32 cellular contexts compared by ENCODE assay signal in genomic region chr11:122330466-122330865, GRCh38.
"Had no signal": no experiment of that assay in that cellular context is flagged by ENCODE, and none has a peak within 500 bp of the region (broad histone marks: within the 10 kb centered on the region; RNA-seq: fewer than 3 reads in every experiment).

No MANE protein-coding gene starts in this region.

- H3K4me1 ChIP-seq: body of pancreas, breast epithelium, Peyer's patch, SJSA1 had no signal

- H3K27me3 Mint-ChIP-seq: activated CD4-positive, alpha-beta memory T cell treated with anti-CD3 and anti-CD28 coated beads, Interleukin-2, amount 10 ng/mL, durations not matched to agents 7 days and 5 days had no signal

- H3K4me3 Mint-ChIP-seq: activated CD4-positive, alpha-beta memory T cell treated with anti-CD3 and anti-CD28 coated beads, Interleukin-2, amount 10 ng/mL, durations not matched to agents 7 days and 5 days; activated naive CD8-positive, alpha-beta T cell treated with anti-CD3 and anti-CD28 coated beads for 36 hours; activated T-cell treated with anti-CD3 and anti-CD28 coated beads, Interleukin-2, amount 50 U/mL, for 72 hours; activated T-helper 17 cell treated with anti-CD3 and anti-CD28 coated beads, Interleukin-2, amount 50 U/mL, for 72 hours; T-helper 1 cell treated with Interleukin-12 subunit alpha and Interleukin-12 subunit beta and Interleukin-4 antibody, amounts not matched to agents 30 μg/mL and 1 μg/mL, for 36 hours; T-helper 2 cell treated with Interferon-gamma antibody and Interleukin-4, amounts not matched to agents 5 μg/mL and 100 μg/mL, for 36 hours had no signal

- H3K9me3 ChIP-seq: body of pancreas, breast epithelium, Peyer's patch, SJSA1 had no signal

- H3K4me1 Mint-ChIP-seq: activated CD4-positive, alpha-beta memory T cell treated with anti-CD3 and anti-CD28 coated beads, Interleukin-2, amount 10 ng/mL, durations not matched to agents 7 days and 5 days; activated naive CD8-positive, alpha-beta T cell treated with anti-CD3 and anti-CD28 coated beads for 36 hours; activated T-helper 17 cell treated with anti-CD3 and anti-CD28 coated beads, Interleukin-2, amount 50 U/mL, for 72 hours had no signal

- H3K36me3 Mint-ChIP-seq: activated naive CD8-positive, alpha-beta T cell treated with anti-CD3 and anti-CD28 coated beads for 36 hours had no signal

- DNase-seq: activated CD4-positive, alpha-beta memory T cell treated with anti-CD3 and anti-CD28 coated beads, Interleukin-2, amount 10 ng/mL, durations not matched to agents 7 days and 5 days; activated CD4-positive, alpha-beta T cell treated with anti-CD3 and anti-CD28 coated beads for 1 hour; activated CD4-positive, alpha-beta T cell treated with anti-CD3 and anti-CD28 coated beads for 48 hours; activated CD4-positive, CD25-positive, alpha-beta regulatory T cell; activated CD8-positive, alpha-beta memory T cell treated with anti-CD3 and anti-CD28 coated beads for 24 hours; activated effector memory CD4-positive, alpha-beta T cell treated with anti-CD3 and anti-CD28 coated beads, Interleukin-2, amount 50 U/mL, for 16 hours; activated naive CD4-positive, alpha-beta T cell; activated naive CD4-positive, alpha-beta T cell treated with anti-CD3 and anti-CD28 coated beads, Interleukin-2, amount 50 U/mL, for 16 hours; activated naive CD8-positive, alpha-beta T cell treated with anti-CD3 and anti-CD28 coated beads for 36 hours; activated T-cell treated with anti-CD3 and anti-CD28 coated beads, Interleukin-2, amount 50 U/mL, for 1 hour; activated T-cell treated with anti-CD3 and anti-CD28 coated beads, Interleukin-2, amount 50 U/mL, for 72 hours; body of pancreas; NCI-H1048; NCI-H1105 treated with DMSO at 0.1 percent for 48 hours; NCI-H1436; NCI-H1694; NCI-H1930; NCI-H2081 treated with DMSO at 0.1 percent for 48 hours; NCI-H345; NCI-H526 treated with DMSO at 0.1 percent for 48 hours; NK-92 treated with Interleukin-12 subunit alpha and Interleukin-12 subunit beta, amount 100 ng/mL, for 24 hours; PC-3; Peyer's patch; RPMI8226; SHP77 treated with DMSO at 0.1 percent for 48 hours; WERI-Rb-1 had no signal

- H3K27ac ChIP-seq: body of pancreas, breast epithelium, Peyer's patch, SJSA1, WERI-Rb-1 had no signal

- H3K27ac Mint-ChIP-seq: activated CD4-positive, alpha-beta memory T cell treated with anti-CD3 and anti-CD28 coated beads, Interleukin-2, amount 10 ng/mL, durations not matched to agents 7 days and 5 days; activated naive CD8-positive, alpha-beta T cell treated with anti-CD3 and anti-CD28 coated beads for 36 hours; activated T-cell treated with anti-CD3 and anti-CD28 coated beads, Interleukin-2, amount 50 U/mL, for 72 hours; activated T-helper 17 cell treated with anti-CD3 and anti-CD28 coated beads, Interleukin-2, amount 50 U/mL, for 72 hours; T-helper 1 cell treated with Interleukin-12 subunit alpha and Interleukin-12 subunit beta and Interleukin-4 antibody, amounts not matched to agents 30 μg/mL and 1 μg/mL, for 36 hours; T-helper 2 cell treated with Interferon-gamma antibody and Interleukin-4, amounts not matched to agents 5 μg/mL and 100 μg/mL, for 36 hours had no signal

- ATAC-seq: activated T-cell treated with anti-CD3 and anti-CD28 coated beads, Interleukin-2, amount 50 U/mL, for 72 hours; activated T-helper 17 cell treated with anti-CD3 and anti-CD28 coated beads, Interleukin-2, amount 50 U/mL, for 72 hours; body of pancreas; K562; PC-3 had no signal

- H3K27me3 ChIP-seq: body of pancreas, breast epithelium, Peyer's patch, SJSA1 had no signal

- H3K9me3 Mint-ChIP-seq: activated CD4-positive, alpha-beta memory T cell treated with anti-CD3 and anti-CD28 coated beads, Interleukin-2, amount 10 ng/mL, durations not matched to agents 7 days and 5 days; activated naive CD8-positive, alpha-beta T cell treated with anti-CD3 and anti-CD28 coated beads for 36 hours; activated T-cell treated with anti-CD3 and anti-CD28 coated beads, Interleukin-2, amount 50 U/mL, for 72 hours; activated T-helper 17 cell treated with anti-CD3 and anti-CD28 coated beads, Interleukin-2, amount 50 U/mL, for 72 hours; T-helper 1 cell treated with Interleukin-12 subunit alpha and Interleukin-12 subunit beta and Interleukin-4 antibody, amounts not matched to agents 30 μg/mL and 1 μg/mL, for 36 hours; T-helper 2 cell treated with Interferon-gamma antibody and Interleukin-4, amounts not matched to agents 5 μg/mL and 100 μg/mL, for 36 hours had no signal
